Comparison of ENCODE assay signal across 22 cellular contexts in genomic region chrX:150450519-150451177, GRCh38.
DNase-seq lines count a peak whose midpoint lies in the region; ATAC-seq, FAIRE-seq and TF ChIP-seq lines count a peak whose summit lies in the region.
"Had no signal": no experiment of that assay in that cellular context is flagged by ENCODE, and none has a peak within 500 bp of the region (broad histone marks: within the 10 kb centered on the region; RNA-seq: fewer than 3 reads in every experiment).

No MANE protein-coding gene starts in this region.

- no peak for TF ChIP-seq POLR2A in K562 (conservative IDR thresholded peaks at IDR 0.05)

- no peak for FAIRE-seq in K562 (lab: Jason Lieb, UNC)
- FAIRE-seq: GM18507, small intestine had no signal

- TF ChIP-seq RAD21 in K562 (CRISPR knock-in tag; conservative IDR thresholded peaks at IDR 0.05 in 1 of 2, IDR thresholded peaks at IDR 0.05 in 1 of 2): no peak

- H3K27ac ChIP-seq in left ventricle myocardium inferior (replicated peaks) (peak overlapping the region; percentile 40), K562 (ENCODE audit: extremely low read depth, low read depth, low read length) (no peak overlapping the region), aorta (ENCODE audit: low read depth in 1 of 2, low read length in 2 of 2) (no peak overlapping the region)
- H3K27ac ChIP-seq: adrenal gland, cardiac muscle cell, prostate gland, SK-N-MC, thoracic aorta had no signal

- H3K9me1 ChIP-seq in K562 (ENCODE audit: control insufficient read depth, insufficient read depth, low read length): no peaks in the 10 kb centered on the region

- H4K20me1 ChIP-seq in K562 (replicated peaks; ENCODE audit: control insufficient read depth, insufficient read depth, low read length): no peaks in the 10 kb centered on the region

- CTCF ChIA-PET in K562 (lab: Yijun Ruan, JAX; ENCODE audit: low intra/inter-chr PET ratio): no interaction called here

- no peak overlapping the region for H3K4me3 Mint-ChIP-seq in stimulated activated naive CD8-positive, alpha-beta T cell treated with anti-CD3 and anti-CD28 coated beads, Interleukin-15, Interleukin-2, amounts not matched to agents 100 ng/mL and 50 ng/mL, for 24 hours

- POLR2A ChIA-PET in K562 (lab: Yijun Ruan, JAX): interaction anchor here (0.7 to 0.8 kb wide), 2 partner anchors 15 to 41 kb away, joined by 3 read pairs; no protein-coding TSS in a partner anchor

- H3K79me2 ChIP-seq in K562 (ENCODE audit: control insufficient read depth, insufficient read depth, low read length): no peaks in the 10 kb centered on the region

- H2AFZ ChIP-seq in K562 (ENCODE audit: low read depth, low read length): no peak overlapping the region

- in situ Hi-C loops in K562 (cut with MboI): no loop called here

- peaks cover 3% of the 10 kb centered on the region for H3K4me1 Mint-ChIP-seq in stimulated activated naive CD8-positive, alpha-beta T cell treated with anti-CD3 and anti-CD28 coated beads, Interleukin-15, Interleukin-2, amounts not matched to agents 100 ng/mL and 50 ng/mL, for 24 hours (ENCODE audit: low read depth)

- DNase-seq in left ventricle myocardium inferior (no peak), left cardiac atrium (no peak), M059J (ENCODE audit: low read depth) (peak; percentile 29), K562 (ENCODE audit: extremely low read depth in 1 of 4, low spot score in 3 of 4) (no peak), aorta (no peak)
- DNase-seq: activated CD4-positive, CD25-positive, alpha-beta regulatory T cell treated with anti-CD3 and anti-CD28 coated beads, Interleukin-2, amount 50 U/mL, for 72 hours; adrenal gland; effector CD4-positive, alpha-beta T cell; KG1; midbrain; NCI-H1092; NCI-H2081 treated with DMSO at 0.1 percent for 48 hours; NCI-H446 treated with DMSO at 0.1 percent for 48 hours; small intestine had no signal

- no peak overlapping the region for H3K4me3 ChIP-seq in left ventricle myocardium inferior
- no peak overlapping the region for H3K4me3 ChIP-seq in K562
- H3K4me3 ChIP-seq in aorta (ENCODE audit: low read length in 2 of 2): no peak overlapping the region
- H3K4me3 ChIP-seq: adrenal gland, cardiac muscle cell, prostate gland, SK-N-MC, thoracic aorta had no signal

- H3K9me3 Mint-ChIP-seq in stimulated activated naive CD8-positive, alpha-beta T cell treated with anti-CD3 and anti-CD28 coated beads, Interleukin-15, Interleukin-2, amounts not matched to agents 100 ng/mL and 50 ng/mL, for 24 hours: no peaks in the 10 kb centered on the region

- H3K36me3 ChIP-seq in left ventricle myocardium inferior (no peaks in the 10 kb centered on the region), K562 (ENCODE audit: control insufficient read depth, insufficient read depth, low read length) (no peaks in the 10 kb centered on the region), aorta (ENCODE audit: control insufficient read depth in 1 of 2, insufficient read depth in 2 of 2, low read length in 1 of 2) (no peaks in the 10 kb centered on the region)
- H3K36me3 ChIP-seq: adrenal gland, cardiac muscle cell, prostate gland, thoracic aorta had no signal

- peaks cover 6% of the 10 kb centered on the region for H3K36me3 Mint-ChIP-seq in stimulated activated naive CD8-positive, alpha-beta T cell treated with anti-CD3 and anti-CD28 coated beads, Interleukin-15, Interleukin-2, amounts not matched to agents 100 ng/mL and 50 ng/mL, for 24 hours (ENCODE audit: low read depth)

- 0% methylated on average over 5 of the region's 5 CpGs for WGBS in K562 (ENCODE audit: insufficient coverage, low coverage, missing lambda C conversion rate)
- 72 to 92% methylated on average over 5 of the region's 5 CpGs for WGBS in aorta, 2 donors

- ATAC-seq in left cardiac atrium (no peak), K562 (no peak), aorta (ENCODE audit: low FRiP score) (no peak), GM18511 (IDR thresholded peaks at IDR 0.05; ENCODE audit: unreplicated experiment) (no peak)
- ATAC-seq: esophagus mucosa had no signal

- intact Hi-C loops in left ventricle myocardium inferior (cut with micrococcal nuclease): no loop called here
- intact Hi-C loops in left cardiac atrium (cut with DNase I): no loop called here
- intact Hi-C loops in K562 (cut with micrococcal nuclease): no loop called here
- intact Hi-C loops in aorta (cut with DNase I): no loop called here

- H3K27me3 ChIP-seq in left ventricle myocardium inferior (ENCODE audit: low read depth) (no peaks in the 10 kb centered on the region), K562 (ENCODE audit: control insufficient read depth in 2 of 2, insufficient read depth in 2 of 2, low read length in 2 of 2) (no peaks in the 10 kb centered on the region), aorta (ENCODE audit: control insufficient read depth in 1 of 2, insufficient read depth in 2 of 2, low read length in 1 of 2) (no peaks in the 10 kb centered on the region)
- H3K27me3 ChIP-seq: cardiac muscle cell had no signal

- H3K9me3 ChIP-seq in left ventricle myocardium inferior (replicated peaks): no peaks in the 10 kb centered on the region
- H3K9me3 ChIP-seq in K562 (replicated peaks; ENCODE audit: control insufficient read depth, insufficient read depth, low read depth, low read length): no peaks in the 10 kb centered on the region
- no peaks in the 10 kb centered on the region for H3K9me3 ChIP-seq in aorta (ENCODE audit: control insufficient read depth, low read length)
- H3K9me3 ChIP-seq: adrenal gland, prostate gland, thoracic aorta had no signal

- H3K4me1 ChIP-seq in left ventricle myocardium inferior (peaks cover 18% of the 10 kb centered on the region), K562 (replicated peaks in 1 of 2; ENCODE audit: control insufficient read depth in 2 of 2, insufficient read depth in 2 of 2, low read length in 2 of 2) (no peaks in the 10 kb centered on the region), aorta (ENCODE audit: control insufficient read depth in 1 of 2, insufficient read depth in 2 of 2, low read length in 2 of 2) (no peaks in the 10 kb centered on the region)
- H3K4me1 ChIP-seq: adrenal gland, prostate gland had no signal

- no peak for TF ChIP-seq CTCF in left ventricle myocardium inferior (IDR thresholded peaks at IDR 0.05; ENCODE audit: borderline replicate concordance)
- no peak for TF ChIP-seq CTCF in K562 (IDR thresholded peaks at IDR 0.05 in 2 of 3, conservative IDR thresholded peaks at IDR 0.05 in 1 of 3; ENCODE audit: insufficient read depth in 2 of 3, low read depth in 1 of 3, low read length in 3 of 3)

- H3K27me3 Mint-ChIP-seq in stimulated activated naive CD8-positive, alpha-beta T cell treated with anti-CD3 and anti-CD28 coated beads, Interleukin-15, Interleukin-2, amounts not matched to agents 100 ng/mL and 50 ng/mL, for 24 hours: no peaks in the 10 kb centered on the region

- peak overlapping the region; percentile 45 for H3K27ac Mint-ChIP-seq in stimulated activated naive CD8-positive, alpha-beta T cell treated with anti-CD3 and anti-CD28 coated beads, Interleukin-15, Interleukin-2, amounts not matched to agents 100 ng/mL and 50 ng/mL, for 24 hours

- no peak overlapping the region for H3K9ac ChIP-seq in K562 (ENCODE audit: insufficient read depth in 1 of 2, low read depth in 2 of 2, low read length in 2 of 2)

- TF ChIP-seq EP300 in K562 (IDR thresholded peaks at IDR 0.05; ENCODE audit: low read length): no peak

- no peak overlapping the region for H3K4me2 ChIP-seq in K562 (ENCODE audit: insufficient read depth, low read length)

- no TSS peak for BruUV-seq in K562 (replicated peaks; lab: Mats Ljungman, UMichigan)

TF ChIP-seq in K562, 482 proteins besides CTCF, POLR2A, EP300 and RAD21:
- peak; percentile 40; the same call in 1 of the 2 replicates for TF ChIP-seq ZNF263 (CRISPR knock-in tag; IDR thresholded peaks at IDR 0.05; ENCODE audit: borderline replicate concordance)
- no peak for TF ChIP-seq MYBL2 (IDR thresholded peaks at IDR 0.05; ENCODE audit: low read depth)
- TF ChIP-seq MYBL2 (CRISPR knock-in tag; IDR thresholded peaks at IDR 0.05; ENCODE audit: borderline replicate concordance): no peak
TF ChIP-seq in K562: peak in this region for 1.
